In genomic region chr1:27696835-27697234, GRCh38 we compare ENCODE assay signal across 6 cellular contexts. TPM values are rescaled to one million over a fixed set of nuclear protein-coding genes. Genes with fewer than 3 reads are reported as not detected.
DNase-seq lines count a peak whose midpoint lies in the region; ATAC-seq, FAIRE-seq and TF ChIP-seq lines count a peak whose summit lies in the region.
"Not testable (repeated sequence)": the region's sequence is repeated elsewhere in the genome, so short reads cannot be mapped to it uniquely, and the experiment has no call there.

No MANE protein-coding gene starts in this region.

- H3K9me2 ChIP-seq in GM23338 (ENCODE audit: insufficient read depth): not testable (repeated sequence)

- H3K4me2 ChIP-seq in GM23338: 0 out of 2 replicates have a peak overlapping the region, but pooled peaks have one; percentile 1
- H3K4me2 ChIP-seq in HepG2 (ENCODE audit: low read depth, low read length); trophoblast cell (ENCODE audit: low read length): not testable (repeated sequence)

- TF ChIP-seq POLR2A in HepG2 (IDR thresholded peaks at IDR 0.05; ENCODE audit: insufficient read depth in 1 of 2, low read depth in 2 of 2, low read length in 2 of 2): not testable (repeated sequence)

- not testable (repeated sequence) for H3K23ac ChIP-seq in trophoblast cell (ENCODE audit: low read length)

- not testable (repeated sequence) for H3K27me3 ChIP-seq in GM23338 (ENCODE audit: insufficient read depth); HepG2 (ENCODE audit: control insufficient read depth in 1 of 2, insufficient read depth in 2 of 2, low read length in 2 of 2); trophoblast cell (ENCODE audit: insufficient read depth, low read length)

- not testable (repeated sequence) for H3K4me3 ChIP-seq in GM23338; HepG2 (replicated peaks in 1 of 3; ENCODE audit: insufficient read depth in 1 of 3, low read depth in 2 of 3, low read length in 3 of 3); trophoblast cell (ENCODE audit: low read depth, low read length)

- not testable (repeated sequence) for H3K9ac ChIP-seq in HepG2 (ENCODE audit: insufficient read depth, low read depth, low read length); trophoblast cell (ENCODE audit: low read length)

- in situ Hi-C loops in HepG2 (cut with HindIII; ENCODE audit: extremely low pct_ligation_motif_present, low pct_unique_long_range_greater_than_20kb): not testable (repeated sequence)

- H3K27me3 Mint-ChIP-seq in GM23338 (ENCODE audit: insufficient read depth, low read depth, poor library complexity): not testable (repeated sequence)

- H4K91ac ChIP-seq in trophoblast cell (ENCODE audit: low read depth, low read length): peak overlapping the region; percentile 19

- H4K20me1 ChIP-seq in GM23338 (replicated peaks; ENCODE audit: insufficient read depth); HepG2 (ENCODE audit: insufficient read depth, low read length): not testable (repeated sequence)

- H4K8ac ChIP-seq in trophoblast cell (ENCODE audit: low read depth, low read length): not testable (repeated sequence)

- not testable (repeated sequence) for H3K36me3 ChIP-seq in GM23338 (ENCODE audit: insufficient read depth); HepG2 (replicated peaks in 1 of 2; ENCODE audit: control insufficient read depth in 1 of 2, insufficient read depth in 2 of 2, low read length in 2 of 2); trophoblast cell (ENCODE audit: control insufficient read depth in 1 of 2, insufficient read depth in 2 of 2, low read length in 2 of 2)

- peaks cover 12% of the 10 kb centered on the region; the same call in 2 of the 3 replicates for H3K9me3 Mint-ChIP-seq in GM23338

- not testable (repeated sequence) for H3K27ac ChIP-seq in GM23338 (ENCODE audit: low read depth); HepG2 (ENCODE audit: extremely low read length, insufficient read depth, low read length); trophoblast cell (ENCODE audit: low read depth, low read length)
- peak overlapping the region; percentile 37 for H3K27ac ChIP-seq in epithelial cell of prostate

- not testable (repeated sequence) for H2AK5ac ChIP-seq in trophoblast cell (ENCODE audit: low read length)

- TF ChIP-seq RAD21 in HepG2 (CRISPR knock-in tag; IDR thresholded peaks at IDR 0.05): not testable (repeated sequence)

- DNase-seq in GM23338 (ENCODE audit: low spot score) (peak; percentile 7), LoVo (ENCODE audit: low spot score) (peak; percentile 15), islet precursor cell (peak; percentile 19)
- DNase-seq in epithelial cell of prostate (ENCODE audit: low read depth, low spot score); HepG2 (ENCODE audit: low spot score); trophoblast cell: not testable (repeated sequence)

- not testable (repeated sequence) for H3K14ac ChIP-seq in trophoblast cell (ENCODE audit: low read length)

- POLR2A ChIA-PET in HepG2 (lab: Yijun Ruan, JAX): interaction anchor here (1.0 kb wide), 1 partner anchor 28 kb away, joined by 3 read pairs; no protein-coding TSS in a partner anchor

- H3K4ac ChIP-seq in trophoblast cell (ENCODE audit: low read depth, low read length): not testable (repeated sequence)

- not testable (repeated sequence) for H3F3A ChIP-seq in GM23338 (replicated peaks; ENCODE audit: low read depth)

- not testable (repeated sequence) for TF ChIP-seq EP300 in HepG2 (IDR thresholded peaks at IDR 0.05; ENCODE audit: low read depth in 2 of 2, low read length in 2 of 2); HepG2 (CRISPR knock-in tag; IDR thresholded peaks at IDR 0.05; ENCODE audit: borderline replicate concordance)

- not testable (repeated sequence) for H3K9me3 ChIP-seq in HepG2 (ENCODE audit: low read length); trophoblast cell (ENCODE audit: insufficient read depth, low read depth, low read length)

- not testable (repeated sequence) for H3K79me1 ChIP-seq in trophoblast cell (ENCODE audit: low read length)

- not testable (repeated sequence) for H2BK5ac ChIP-seq in trophoblast cell (ENCODE audit: low read depth, low read length, poor library complexity)

- not testable (repeated sequence) for ATAC-seq in GM23338, HepG2

- CTCF ChIA-PET in HepG2 (lab: Yijun Ruan, JAX; ENCODE audit: low intra/inter-chr PET ratio, low total read pairs): not testable (repeated sequence)

- not testable (repeated sequence) for H3K4me3 Mint-ChIP-seq in GM23338

- intact Hi-C loops in HepG2 (cut with micrococcal nuclease; ENCODE audit: unreplicated experiment): not testable (repeated sequence)

- H3K79me2 ChIP-seq in GM23338 (replicated peaks; ENCODE audit: insufficient read depth); HepG2 (ENCODE audit: insufficient read depth, low read length); trophoblast cell (ENCODE audit: control insufficient read depth, insufficient read depth, low read length, poor library complexity): not testable (repeated sequence)

- not testable (repeated sequence) for H3K4me1 Mint-ChIP-seq in GM23338

- H2AFZ ChIP-seq in GM23338: 0 out of 2 replicates have a peak overlapping the region, but pooled peaks have one; percentile 84
- not testable (repeated sequence) for H2AFZ ChIP-seq in HepG2 (ENCODE audit: low read length); trophoblast cell (ENCODE audit: insufficient read depth, low read length, poor library complexity)

- not testable (repeated sequence) for FAIRE-seq in HepG2 (lab: Jason Lieb, UNC)

- not testable (repeated sequence) for H3K27ac Mint-ChIP-seq in GM23338

- H2BK120ac ChIP-seq in trophoblast cell (ENCODE audit: insufficient read depth, low read length, poor library complexity): peak overlapping the region; percentile 30

- WGBS in HepG2 (ENCODE audit: low lambda C conversion rate): 37% methylated on average over 9 of the region's 9 CpGs
- no CpG with 5 or more reads among the region's 9 CpGs for WGBS in trophoblast cell (ENCODE audit: extremely low coverage, insufficient coverage, insufficient read length)

- peak overlapping the region; percentile 18 for H2BK12ac ChIP-seq in trophoblast cell (ENCODE audit: low read length)

- H3K36me3 Mint-ChIP-seq in GM23338 (ENCODE audit: low read depth): not testable (repeated sequence)

- not testable (repeated sequence) for H3K4me1 ChIP-seq in GM23338 (ENCODE audit: insufficient read depth); HepG2 (ENCODE audit: insufficient read depth, low read length); trophoblast cell (ENCODE audit: control insufficient read depth in 1 of 2, insufficient read depth in 2 of 2, low read length in 2 of 2)

- not testable (repeated sequence) for H4K12ac ChIP-seq in trophoblast cell (ENCODE audit: low read depth, low read length)

- not testable (repeated sequence) for TF ChIP-seq CTCF in GM23338 (conservative IDR thresholded peaks at IDR 0.05; ENCODE audit: low read depth in 2 of 2); HepG2 (CRISPR knock-in tag; IDR thresholded peaks at IDR 0.05)

- not testable (repeated sequence) for BruUV-seq in HepG2 (replicated peaks; lab: Mats Ljungman, UMichigan)

- H3K18ac ChIP-seq in trophoblast cell (ENCODE audit: low read length): not testable (repeated sequence)

RNA-seq across cellular contexts. Expression of gene IFI6, which starts 24.8 kb away (rescaled TPM):
- 6.3 and 9.4 TPM in 2 replicates for total RNA-seq in GM23338 (2014; rRNA removed; shearing (Covaris generic))
- polyA plus RNA-seq in GM23338 (2016; fragmentation: Nextera tagmentation; extraction: Ambion mirVana) (15.6 and 16.0 TPM in 2 replicates), HepG2 (2011; rRNA removed) (12.9 and 21.8 TPM in 2 replicates)
- total RNA-seq in HepG2 (2016; rRNA removed; fragmentation: Illumina TruSeq; extraction: Trizol): 6.1 and 13.2 TPM in 2 replicates
- total RNA-seq in HepG2 (2016; cell fraction: cytosol; rRNA removed; fragmentation: Illumina TruSeq; extraction: Trizol; ENCODE audit: low read depth): 2.7 and 3.0 TPM in 2 replicates
- total RNA-seq in HepG2 (2016; cell fraction: insoluble cytoplasmic fraction; rRNA removed; fragmentation: Illumina TruSeq; extraction: Trizol): 7.4 and 12.7 TPM in 2 replicates
- 3.2 and 3.3 TPM in 2 replicates for total RNA-seq in HepG2 (2016; cell fraction: membrane; rRNA removed; fragmentation: Illumina TruSeq; extraction: Trizol)
- 8.4 and 10.6 TPM in 2 replicates for total RNA-seq in HepG2 (2016; cell fraction: nucleus; rRNA removed; fragmentation: Illumina TruSeq; extraction: Trizol)
- polyA plus RNA-seq in HepG2 (2011; cell fraction: cytosol; rRNA removed): 18.2 and 23.3 TPM in 2 replicates
- polyA plus RNA-seq in HepG2 (2011; cell fraction: nucleus; rRNA removed): 6.3 and 11.3 TPM in 2 replicates
- 10.8 and 16.9 TPM in 2 replicates for polyA plus RNA-seq in HepG2 (2012)
- 2.0 and 3.3 TPM in 2 replicates for polyA plus RNA-seq in HepG2 (2016; cell fraction: cytosol; fragmentation: Illumina TruSeq; extraction: Trizol; ENCODE audit: low read depth)
- 5.6 and 6.9 TPM in 2 replicates for polyA plus RNA-seq in HepG2 (2016; cell fraction: insoluble cytoplasmic fraction; fragmentation: Illumina TruSeq; extraction: Trizol; ENCODE audit: low read depth)
- polyA plus RNA-seq in HepG2 (2016; cell fraction: membrane; fragmentation: Illumina TruSeq; extraction: Trizol; ENCODE audit: low read depth): 3.2 and 3.9 TPM in 2 replicates
- 12.0 and 16.6 TPM in 2 replicates for polyA plus RNA-seq in HepG2 (2016; cell fraction: nucleus; fragmentation: Illumina TruSeq; extraction: Trizol; ENCODE audit: insufficient read depth, low read depth)
- polyA minus RNA-seq in HepG2 (2011; rRNA and poly(A)+ RNA removed; ENCODE audit: low replicate concordance): 7.1 and 42.2 TPM in 2 replicates
- 4.4 and 7.3 TPM in 2 replicates for polyA minus RNA-seq in HepG2 (2011; cell fraction: cytosol; rRNA and poly(A)+ RNA removed)
- 1.3 and 1.4 TPM in 2 replicates for polyA minus RNA-seq in HepG2 (2011; cell fraction: nucleus; rRNA and poly(A)+ RNA removed)
- polyA plus RNA-seq in trophoblast cell (2013): 107 and 108 TPM in 2 replicates

RNA-seq across cellular contexts. Expression of gene FAM76A, which starts 28.9 kb away (rescaled TPM):
- total RNA-seq in GM23338 (2014; rRNA removed; shearing (Covaris generic)): 12.5 and 22.6 TPM in 2 replicates
- 12.7 and 13.8 TPM in 2 replicates for polyA plus RNA-seq in GM23338 (2016; fragmentation: Nextera tagmentation; extraction: Ambion mirVana)
- 15.7 and 18.8 TPM in 2 replicates for total RNA-seq in HepG2 (2016; rRNA removed; fragmentation: Illumina TruSeq; extraction: Trizol)
- total RNA-seq in HepG2 (2016; cell fraction: cytosol; rRNA removed; fragmentation: Illumina TruSeq; extraction: Trizol; ENCODE audit: low read depth): 4.5 and 5.0 TPM in 2 replicates
- total RNA-seq in HepG2 (2016; cell fraction: insoluble cytoplasmic fraction; rRNA removed; fragmentation: Illumina TruSeq; extraction: Trizol): 15.9 and 19.6 TPM in 2 replicates
- total RNA-seq in HepG2 (2016; cell fraction: membrane; rRNA removed; fragmentation: Illumina TruSeq; extraction: Trizol): 11.5 and 13.7 TPM in 2 replicates
- total RNA-seq in HepG2 (2016; cell fraction: nucleus; rRNA removed; fragmentation: Illumina TruSeq; extraction: Trizol): 9.9 and 11.7 TPM in 2 replicates
- polyA plus RNA-seq in HepG2 (2011; rRNA removed): 4.2 and 4.6 TPM in 2 replicates
- polyA plus RNA-seq in HepG2 (2011; cell fraction: cytosol; rRNA removed): 2.1 and 3.9 TPM in 2 replicates
- 4.1 and 5.8 TPM in 2 replicates for polyA plus RNA-seq in HepG2 (2011; cell fraction: nucleus; rRNA removed)
- polyA plus RNA-seq in HepG2 (2012): 4.9 and 5.9 TPM in 2 replicates
- polyA plus RNA-seq in HepG2 (2016; cell fraction: cytosol; fragmentation: Illumina TruSeq; extraction: Trizol; ENCODE audit: low read depth): 1.9 and 2.3 TPM in 2 replicates
- polyA plus RNA-seq in HepG2 (2016; cell fraction: insoluble cytoplasmic fraction; fragmentation: Illumina TruSeq; extraction: Trizol; ENCODE audit: low read depth): 11.7 and 12.5 TPM in 2 replicates
- polyA plus RNA-seq in HepG2 (2016; cell fraction: membrane; fragmentation: Illumina TruSeq; extraction: Trizol; ENCODE audit: low read depth): 2.9 and 4.4 TPM in 2 replicates
- polyA plus RNA-seq in HepG2 (2016; cell fraction: nucleus; fragmentation: Illumina TruSeq; extraction: Trizol; ENCODE audit: insufficient read depth, low read depth): 14.7 and 19.0 TPM in 2 replicates
- 4.4 and 5.1 TPM in 2 replicates for polyA minus RNA-seq in HepG2 (2011; rRNA and poly(A)+ RNA removed; ENCODE audit: low replicate concordance)
- polyA minus RNA-seq in HepG2 (2011; cell fraction: cytosol; rRNA and poly(A)+ RNA removed): 5.9 and 8.0 TPM in 2 replicates
- 10.9 and 18.0 TPM in 2 replicates for polyA minus RNA-seq in HepG2 (2011; cell fraction: nucleus; rRNA and poly(A)+ RNA removed)
- 14.8 and 16.1 TPM in 2 replicates for polyA plus RNA-seq in trophoblast cell (2013)
